Comparison of ENCODE assay signal across 8 cellular contexts in the genomic region with DNA sequence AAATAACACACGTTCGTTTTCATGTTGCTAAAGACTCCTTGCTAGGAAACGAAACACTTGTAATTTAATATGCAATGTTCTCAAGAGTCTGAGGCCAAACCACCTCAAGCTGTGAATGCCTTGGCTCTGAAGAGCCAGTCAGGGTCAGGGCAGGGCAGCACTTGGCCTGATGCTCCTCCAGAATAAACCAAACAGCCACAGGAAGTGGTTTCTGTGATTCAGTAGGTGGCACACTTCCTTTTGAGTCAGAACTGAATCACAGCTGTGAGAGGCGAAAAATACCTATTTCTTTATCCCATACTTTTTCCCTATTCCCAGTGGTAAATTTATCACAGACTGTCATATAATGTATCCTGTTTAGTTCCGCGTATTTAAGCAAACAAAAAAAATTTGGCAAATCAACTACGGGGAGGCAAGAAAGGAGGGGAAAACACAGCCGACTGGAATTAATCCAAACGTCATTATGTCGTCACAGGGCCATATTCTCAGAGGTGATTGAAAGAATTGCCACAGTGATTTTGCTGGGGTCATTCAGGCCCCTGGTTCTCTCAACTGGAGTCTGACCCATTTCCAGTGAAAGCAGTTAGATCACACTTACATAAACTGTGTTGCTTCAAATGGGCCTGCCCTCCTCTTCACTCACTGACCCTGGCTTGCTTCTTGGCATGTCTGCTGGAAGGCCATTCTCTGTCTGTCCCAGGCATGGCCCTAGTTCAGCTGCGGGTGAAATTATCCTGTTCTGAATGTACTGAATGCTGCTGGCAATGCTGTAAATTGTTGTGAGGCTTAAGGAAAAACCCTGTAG.
DNase-seq lines count a peak whose midpoint lies in the region; ATAC-seq and TF ChIP-seq lines count a peak whose summit lies in the region.

No MANE protein-coding gene starts in this region.

- H3K79me2 ChIP-seq in OCI-LY7 (ENCODE audit: insufficient read depth, low read depth, low read length) = no peaks in the 10 kb centered on the region

- no peaks in the 10 kb centered on the region for H3K9me2 ChIP-seq in OCI-LY7 (ENCODE audit: insufficient read depth, low read length)

- no peak overlapping the region for H4K8ac ChIP-seq in neuronal stem cell (ENCODE audit: low read depth, low read length)

- CTCF ChIA-PET in OCI-LY7 (lab: Charles Lee; ENCODE audit: unreplicated experiment) = interaction anchor here (0.5 kb wide), 1 partner anchor 61 kb away, joined by 3 read pairs; no protein-coding TSS in a partner anchor

- no peak overlapping the region for H2BK120ac ChIP-seq in neuronal stem cell (ENCODE audit: low read depth, low read length)

- no peak overlapping the region for H2BK5ac ChIP-seq in neuronal stem cell (ENCODE audit: low read length)

- H3K4ac ChIP-seq in neuronal stem cell (ENCODE audit: low read length) = no peak overlapping the region

- no peaks in the 10 kb centered on the region for H3K27me3 ChIP-seq in neuronal stem cell (ENCODE audit: control insufficient read depth in 3 of 3, insufficient read depth in 3 of 3, low read depth in 1 of 3, low read length in 3 of 3)
- no peaks in the 10 kb centered on the region for H3K27me3 ChIP-seq in suprapubic skin

- H3K4me3 ChIP-seq in OCI-LY7 (ENCODE audit: low read depth, low read length, poor library complexity, severe bottlenecking) = peak overlapping the region; percentile 33
- H3K4me3 ChIP-seq in fibroblast of mammary gland (ENCODE audit: control insufficient read depth, low read depth, low read length) = no peak overlapping the region
- H3K4me3 ChIP-seq in neuronal stem cell (ENCODE audit: low read length in 2 of 2) = peak overlapping the region in 1 of 2 donors; percentile 5
- H3K4me3 ChIP-seq in suprapubic skin = no peak overlapping the region

- POLR2A ChIA-PET in OCI-LY7 (lab: Charles Lee) = interaction anchor here (0.7 to 2.6 kb wide), 5 partner anchors 17 to 72 kb away, joined by 3 to 15 read pairs (median 4); partner anchors contain the start of gene ARRDC3

- H2AFZ ChIP-seq in OCI-LY7 (ENCODE audit: low read length) (peak overlapping the region; percentile 91), neuronal stem cell (ENCODE audit: low read length) (peak overlapping the region; percentile 71)

- ATAC-seq in GM18870 (IDR thresholded peaks at IDR 0.05; ENCODE audit: unreplicated experiment) (peak; percentile 91), HG03103 (IDR thresholded peaks at IDR 0.05; ENCODE audit: low read depth, unreplicated experiment) (peak; percentile 84)

- H3K36me3 ChIP-seq in OCI-LY7 (ENCODE audit: insufficient read depth, low read length) (no peaks in the 10 kb centered on the region), neuronal stem cell (replicated peaks in 1 of 2; ENCODE audit: control insufficient read depth in 2 of 2, insufficient read depth in 2 of 2, low read length in 2 of 2) (no peaks in the 10 kb centered on the region), suprapubic skin (no peaks in the 10 kb centered on the region)

- TF ChIP-seq CTCF in OCI-LY7 (conservative IDR thresholded peaks at IDR 0.05; ENCODE audit: low read length) (peak; percentile 59), fibroblast of mammary gland (conservative IDR thresholded peaks at IDR 0.05; ENCODE audit: control insufficient read depth, insufficient read depth, low read depth, low read length) (no peak), suprapubic skin (IDR thresholded peaks at IDR 0.05) (no peak)

- H3K9me3 ChIP-seq in OCI-LY7 (ENCODE audit: low read length) (no peaks in the 10 kb centered on the region), neuronal stem cell (replicated peaks in 1 of 2; ENCODE audit: control insufficient read depth in 2 of 2, insufficient read depth in 1 of 2, low read depth in 1 of 2, low read length in 2 of 2) (no peaks in the 10 kb centered on the region), suprapubic skin (no peaks in the 10 kb centered on the region)

- DNase-seq in AG08395 (ENCODE audit: low spot score) = peak; percentile 94
- peak; percentile 82 for DNase-seq in OCI-LY7 (ENCODE audit: low spot score)
- DNase-seq in activated T-helper 1 cell treated with Interleukin-2 at 50 U/mL for 16 hours (ENCODE audit: low read depth) = peak; percentile 55
- peak; percentile 100 for DNase-seq in fibroblast of mammary gland (ENCODE audit: low read depth)
- DNase-seq in neuronal stem cell (ENCODE audit: low spot score) = no peak
- DNase-seq in suprapubic skin (ENCODE audit: low spot score in 2 of 2) = peak; percentile 81 to 87

- H3K4me2 ChIP-seq in OCI-LY7 (ENCODE audit: low read length) = peak overlapping the region; percentile 63
- no peak overlapping the region for H3K4me2 ChIP-seq in neuronal stem cell (ENCODE audit: insufficient read depth, low read length, poor library complexity, severe bottlenecking)

- TF ChIP-seq POLR2A in suprapubic skin (IDR thresholded peaks at IDR 0.05) = peak in 1 of 2 donors; percentile 15

- H3K14ac ChIP-seq in neuronal stem cell (ENCODE audit: low read length) = no peak overlapping the region

- no peak overlapping the region for H4K91ac ChIP-seq in neuronal stem cell (ENCODE audit: low read depth, low read length, poor library complexity)

- no peak for TF ChIP-seq EP300 in suprapubic skin (IDR thresholded peaks at IDR 0.05)

- H2BK15ac ChIP-seq in neuronal stem cell (ENCODE audit: low read length) = no peak overlapping the region

- WGBS in neuronal stem cell (ENCODE audit: extremely low coverage in 2 of 2, insufficient read length in 2 of 2, insufficient replicate concordance in 1 of 2), 2 donors = no CpG with 5 or more reads among the region's 11 CpGs
- 15% methylated on average over 11 of the region's 11 CpGs for WGBS in suprapubic skin

- no peaks in the 10 kb centered on the region for H3K79me1 ChIP-seq in neuronal stem cell (ENCODE audit: low read depth, low read length)

- H3K4me1 ChIP-seq in OCI-LY7 (ENCODE audit: insufficient read depth, low read length, poor library complexity, severe bottlenecking) (peaks cover 59% of the 10 kb centered on the region), neuronal stem cell (ENCODE audit: control insufficient read depth in 2 of 2, insufficient read depth in 1 of 2, low read depth in 1 of 2, low read length in 2 of 2) (peaks cover 4 to 17% of the 10 kb centered on the region in 2 donors), suprapubic skin (peaks cover 49% of the 10 kb centered on the region)

- H3K27ac ChIP-seq in OCI-LY7 (ENCODE audit: low read depth, low read length, poor library complexity, severe bottlenecking) = peak overlapping the region; percentile 52
- no peak overlapping the region for H3K27ac ChIP-seq in neuronal stem cell (replicated peaks; ENCODE audit: low read length)
- peak overlapping the region; percentile 83 for H3K27ac ChIP-seq in suprapubic skin

- BruUV-seq in OCI-LY7 (replicated peaks; lab: Mats Ljungman, UMichigan) = no TSS peak

- H4K20me1 ChIP-seq in OCI-LY7 (ENCODE audit: insufficient read depth, low read length) = no peaks in the 10 kb centered on the region

- H2BK12ac ChIP-seq in neuronal stem cell (ENCODE audit: low read length) = no peak overlapping the region

- H3K9ac ChIP-seq in neuronal stem cell (ENCODE audit: low read depth, low read length, poor library complexity) = no peak overlapping the region

- intact Hi-C loops in OCI-LY7 (cut with micrococcal nuclease; ENCODE audit: unreplicated experiment) = loop anchor here (1.0 to 5.0 kb wide), 3 partner anchors 50 to 903 kb away; partner anchors contain the start of gene CETN3

- no peak overlapping the region for H3K23ac ChIP-seq in neuronal stem cell (ENCODE audit: low read depth, low read length, poor library complexity)

- H3K18ac ChIP-seq in neuronal stem cell (ENCODE audit: low read length) = no peak overlapping the region

- H2AK5ac ChIP-seq in neuronal stem cell (ENCODE audit: low read depth, low read length) = no peak overlapping the region
